1 cellular context compared by ENCODE assay signal in the genomic region with DNA sequence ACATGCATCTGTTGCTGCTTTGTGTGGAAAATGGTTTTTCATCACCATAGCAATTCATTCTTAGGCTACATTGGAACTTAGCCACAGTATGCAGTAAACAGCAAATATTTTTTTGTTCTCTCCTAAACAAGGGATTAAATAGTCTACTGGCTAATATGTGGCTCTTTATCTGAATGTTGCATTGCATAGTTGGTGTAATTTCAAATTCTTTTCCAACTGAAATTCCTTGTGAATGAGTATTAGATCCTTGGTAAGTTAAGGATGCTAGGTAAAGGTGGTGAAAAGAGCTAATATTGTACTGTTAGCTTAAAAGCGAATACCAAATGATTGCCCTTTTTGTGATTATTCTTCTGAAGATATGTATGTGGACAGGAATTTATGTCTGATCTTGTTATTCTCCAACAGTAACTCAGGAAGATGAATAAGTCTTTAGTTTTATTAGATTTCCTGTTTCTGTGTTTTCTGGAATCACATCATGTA.
TF ChIP-seq lines count a peak whose summit lies in the region.

No MANE protein-coding gene starts in this region.

TF ChIP-seq in HepG2, 621 proteins besides CTCF, POLR2A, EP300 and RAD21:
- TF ChIP-seq AGO2 (optimal IDR thresholded peaks at IDR 0.05; ENCODE audit: low read depth, low read length) (no peak), HMGA1 (CRISPR knock-in tag; conservative IDR thresholded peaks at IDR 0.05) (no peak), HNF4G (IDR thresholded peaks at IDR 0.05; ENCODE audit: borderline replicate concordance, low read depth, low read length) (no peak), HNF4G (CRISPR knock-in tag; IDR thresholded peaks at IDR 0.05; ENCODE audit: borderline replicate concordance, low read depth) (no peak), NR2F1 (CRISPR knock-in tag; IDR thresholded peaks at IDR 0.05) (no peak), ZNF703 (CRISPR knock-in tag; IDR thresholded peaks at IDR 0.05; ENCODE audit: borderline replicate concordance) (no peak)
- TF ChIP-seq, protein P1, sequence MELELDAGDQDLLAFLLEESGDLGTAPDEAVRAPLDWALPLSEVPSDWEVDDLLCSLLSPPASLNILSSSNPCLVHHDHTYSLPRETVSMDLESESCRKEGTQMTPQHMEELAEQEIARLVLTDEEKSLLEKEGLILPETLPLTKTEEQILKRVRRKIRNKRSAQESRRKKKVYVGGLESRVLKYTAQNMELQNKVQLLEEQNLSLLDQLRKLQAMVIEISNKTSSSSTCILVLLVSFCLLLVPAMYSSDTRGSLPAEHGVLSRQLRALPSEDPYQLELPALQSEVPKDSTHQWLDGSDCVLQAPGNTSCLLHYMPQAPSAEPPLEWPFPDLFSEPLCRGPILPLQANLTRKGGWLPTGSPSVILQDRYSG (CRISPR knock-in tag; IDR thresholded peaks at IDR 0.05) = no peak
